Comparison of ENCODE assay signal across 24 cellular contexts in genomic region chr2:37223131-37223530, GRCh38. TPM values are rescaled to one million over a fixed set of nuclear protein-coding genes. Genes with fewer than 3 reads are reported as not detected.
DNase-seq lines count a peak whose midpoint lies in the region; ATAC-seq and TF ChIP-seq lines count a peak whose summit lies in the region.
"Had no signal": no experiment of that assay in that cellular context is flagged by ENCODE, and none has a peak within 500 bp of the region (broad histone marks: within the 10 kb centered on the region; RNA-seq: fewer than 3 reads in every experiment).

No MANE protein-coding gene starts in this region.

- peaks cover 51% of the 10 kb centered on the region for H3K4me1 Mint-ChIP-seq in activated CD8-positive, alpha-beta memory T cell treated with anti-CD3 and anti-CD28 coated beads, Interleukin-2, amount 10 ng/mL, durations not matched to agents 7 days and 5 days
- peaks cover 24 to 52% (median 42%) of the 10 kb centered on the region in 4 donors for H3K4me1 Mint-ChIP-seq in CD4-positive, CD25-positive, alpha-beta regulatory T cell
- peaks cover 47 to 51% of the 10 kb centered on the region in 2 experiments for H3K4me1 Mint-ChIP-seq in H9
- peaks cover 21% of the 10 kb centered on the region for H3K4me1 Mint-ChIP-seq in activated T-helper 17 cell treated with anti-CD3 and anti-CD28 coated beads, Interleukin-2, amount 50 U/mL, for 72 hours

- H3K27ac Mint-ChIP-seq in activated CD8-positive, alpha-beta memory T cell treated with anti-CD3 and anti-CD28 coated beads, Interleukin-2, amount 10 ng/mL, durations not matched to agents 7 days and 5 days = peak overlapping the region; percentile 10
- H3K27ac Mint-ChIP-seq in CD4-positive, CD25-positive, alpha-beta regulatory T cell = peak overlapping the region in 2 of 3 donors; percentile 12 to 34
- H3K27ac Mint-ChIP-seq in H9 = peak overlapping the region in 2 of 3 experiments; percentile 41 to 99; a peak in 4 of 7 replicates
- peak overlapping the region; percentile 12 for H3K27ac Mint-ChIP-seq in activated T-helper 17 cell treated with anti-CD3 and anti-CD28 coated beads, Interleukin-2, amount 50 U/mL, for 72 hours

- no peak overlapping the region for H3K18ac ChIP-seq in H9 (ENCODE audit: insufficient read length, low read depth, low read length)
- no peak overlapping the region for H3K18ac ChIP-seq in mesenchymal stem cell (ENCODE audit: low read depth in 1 of 2, low read length in 2 of 2)

- H4K91ac ChIP-seq in H9 (ENCODE audit: insufficient read length, low read depth, low read length) = no peak overlapping the region
- H4K91ac ChIP-seq in mesenchymal stem cell (ENCODE audit: low read length) = no peak overlapping the region

- H2AK5ac ChIP-seq in H9 (ENCODE audit: insufficient read length, low read length) = no peak overlapping the region
- H2AK5ac ChIP-seq in mesenchymal stem cell (ENCODE audit: low read length, severe bottlenecking) = no peak overlapping the region

- H4K8ac ChIP-seq in H9 (replicated peaks; ENCODE audit: insufficient read length, low read depth, low read length) (no peak overlapping the region), mesenchymal stem cell (ENCODE audit: low read length) (no peak overlapping the region)

- no peak overlapping the region for H3K14ac ChIP-seq in H9 (ENCODE audit: insufficient read depth, low read length)
- H3K14ac ChIP-seq in mesenchymal stem cell (ENCODE audit: low read length in 2 of 2) = no peak overlapping the region

- no peaks in the 10 kb centered on the region for H3K9me3 ChIP-seq in CD4-positive, CD25-positive, alpha-beta regulatory T cell (ENCODE audit: control insufficient read depth in 2 of 2, low read length in 2 of 2)
- H3K9me3 ChIP-seq in H9 (ENCODE audit: control insufficient read depth, low read depth, low read length) (no peaks in the 10 kb centered on the region), mesenchymal stem cell (ENCODE audit: control insufficient read depth, low read length) (no peaks in the 10 kb centered on the region)
- H3K9me3 ChIP-seq: BE2C had no signal

- H3K27me3 ChIP-seq in CD4-positive, CD25-positive, alpha-beta regulatory T cell (ENCODE audit: control insufficient read depth, insufficient read depth, low read length) = no peaks in the 10 kb centered on the region
- H3K27me3 ChIP-seq in H9 (ENCODE audit: insufficient read depth, low read length) (no peaks in the 10 kb centered on the region), mesenchymal stem cell (ENCODE audit: control insufficient read depth in 1 of 2, insufficient read depth in 1 of 2, low read length in 2 of 2) (no peaks in the 10 kb centered on the region)
- H3K27me3 ChIP-seq: BE2C had no signal

- no peaks in the 10 kb centered on the region for H4K20me1 ChIP-seq in H9 (ENCODE audit: control insufficient read depth, insufficient read depth, insufficient read length)

- H3K9ac ChIP-seq in H9 (ENCODE audit: extremely low read depth, insufficient read length, low read length) (no peak overlapping the region), mesenchymal stem cell (ENCODE audit: low read length) (no peak overlapping the region)
- H3K9ac ChIP-seq: KMS-11 had no signal

- no peak for TF ChIP-seq CTCF in H9 (conservative IDR thresholded peaks at IDR 0.05)

- H3K36me3 Mint-ChIP-seq in activated CD8-positive, alpha-beta memory T cell treated with anti-CD3 and anti-CD28 coated beads, Interleukin-2, amount 10 ng/mL, durations not matched to agents 7 days and 5 days = peaks cover 71% of the 10 kb centered on the region
- peaks cover 55% of the 10 kb centered on the region for H3K36me3 Mint-ChIP-seq in CD4-positive, CD25-positive, alpha-beta regulatory T cell
- H3K36me3 Mint-ChIP-seq in H9 (ENCODE audit: insufficient read depth in 1 of 3, low read depth in 3 of 3) = peaks cover 70 to 88% (median 86%) of the 10 kb centered on the region in 3 experiments
- peaks cover 96% of the 10 kb centered on the region for H3K36me3 Mint-ChIP-seq in activated T-helper 17 cell treated with anti-CD3 and anti-CD28 coated beads, Interleukin-2, amount 50 U/mL, for 72 hours (ENCODE audit: low read depth)

- no peaks in the 10 kb centered on the region for H3K23me2 ChIP-seq in H9 (ENCODE audit: insufficient read length, low read depth, low read length, poor library complexity, severe bottlenecking)

- H4K5ac ChIP-seq in H9 (ENCODE audit: insufficient read length, low read depth, low read length) = no peak overlapping the region

- H3K27me3 Mint-ChIP-seq in activated CD8-positive, alpha-beta memory T cell treated with anti-CD3 and anti-CD28 coated beads, Interleukin-2, amount 10 ng/mL, durations not matched to agents 7 days and 5 days = no peaks in the 10 kb centered on the region
- H3K27me3 Mint-ChIP-seq in CD4-positive, CD25-positive, alpha-beta regulatory T cell = no peaks in the 10 kb centered on the region
- H3K27me3 Mint-ChIP-seq in H9 (ENCODE audit: low read depth) = no peaks in the 10 kb centered on the region
- H3K27me3 Mint-ChIP-seq in activated T-helper 17 cell treated with anti-CD3 and anti-CD28 coated beads, Interleukin-2, amount 50 U/mL, for 72 hours = no peaks in the 10 kb centered on the region
- H3K27me3 Mint-ChIP-seq: CD4-positive, alpha-beta memory T cell had no signal

- H2BK20ac ChIP-seq in H9 (ENCODE audit: low read depth, low read length, poor library complexity, severe bottlenecking) = no peak overlapping the region

- DNase-seq in activated CD8-positive, alpha-beta memory T cell treated with anti-CD3 and anti-CD28 coated beads, Interleukin-2, amount 10 ng/mL, durations not matched to agents 7 days and 5 days = no peak
- no peak for DNase-seq in activated CD8-positive, alpha-beta memory T cell treated with anti-CD3 and anti-CD28 coated beads, Interleukin-2, amount 50 U/mL, for 4 hours
- DNase-seq in CD4-positive, CD25-positive, alpha-beta regulatory T cell = no peak
- DNase-seq in H9 (no peak), mesenchymal stem cell (no peak), left ventricle myocardium superior (no peak), epidermal melanocyte (ENCODE audit: insufficient read length, low spot score) (no peak)
- DNase-seq: BE2C; Calu3; CD4-positive, alpha-beta memory T cell; GF-D8; GOT3; NCI-H1417 treated with DMSO at 0.1 percent for 48 hours; NCI-H1930; NCI-H226; NCI-H524; NCI-H82; OCI-M1; SHP77 treated with DMSO at 0.1 percent for 48 hours had no signal

- ATAC-seq in activated CD8-positive, alpha-beta memory T cell treated with anti-CD3 and anti-CD28 coated beads, Interleukin-2, amount 10 ng/mL, durations not matched to agents 7 days and 5 days = no peak
- no peak for ATAC-seq in CD4-positive, CD25-positive, alpha-beta regulatory T cell (ENCODE audit: low read depth in 2 of 2)
- ATAC-seq in activated T-helper 17 cell treated with anti-CD3 and anti-CD28 coated beads, Interleukin-2, amount 50 U/mL, for 72 hours (replicated peaks) = no peak
- ATAC-seq in left ventricle myocardium superior = no peak

- H3K23ac ChIP-seq in H9 (ENCODE audit: insufficient read length, low read depth, low read length) = no peak overlapping the region
- no peak overlapping the region for H3K23ac ChIP-seq in mesenchymal stem cell (ENCODE audit: low read length in 2 of 2)

- H2AFZ ChIP-seq in H9 (ENCODE audit: low read length) = no peak overlapping the region
- H2AFZ ChIP-seq in mesenchymal stem cell (ENCODE audit: low read depth, low read length) = no peak overlapping the region

- H3K79me1 ChIP-seq in H9 (ENCODE audit: insufficient read depth, low read depth, low read length, poor library complexity, severe bottlenecking) = peaks cover 2% of the 10 kb centered on the region
- H3K79me1 ChIP-seq in mesenchymal stem cell (replicated peaks; ENCODE audit: low read length, poor library complexity, severe bottlenecking) = peaks cover 16% of the 10 kb centered on the region

- no peak overlapping the region for H3T11ph ChIP-seq in H9 (ENCODE audit: low read length)

- intact Hi-C loops in left ventricle myocardium superior (cut with micrococcal nuclease) = no loop called here

- H3K27ac ChIP-seq in CD4-positive, CD25-positive, alpha-beta regulatory T cell (ENCODE audit: insufficient read depth, low read length, poor library complexity, severe bottlenecking) = no peak overlapping the region
- H3K27ac ChIP-seq in H9 (ENCODE audit: insufficient read length, low read depth, low read length) (no peak overlapping the region), mesenchymal stem cell (ENCODE audit: low read length, poor library complexity, severe bottlenecking) (no peak overlapping the region)
- H3K27ac ChIP-seq: KMS-11 had no signal

- CTCF ChIA-PET in activated CD8-positive, alpha-beta memory T cell treated with anti-CD3 and anti-CD28 coated beads, Interleukin-2, amount 10 ng/mL, durations not matched to agents 7 days and 5 days (lab: Charles Lee) = no interaction called here

- H3K36me3 ChIP-seq in CD4-positive, CD25-positive, alpha-beta regulatory T cell (ENCODE audit: control insufficient read depth, insufficient read depth, low read length) = peaks cover 69% of the 10 kb centered on the region
- H3K36me3 ChIP-seq in mesenchymal stem cell (ENCODE audit: control insufficient read depth in 1 of 2, insufficient read depth in 2 of 2, low read depth in 1 of 2, low read length in 2 of 2) = peaks cover 10 to 77% of the 10 kb centered on the region in 2 experiments

- H3K4ac ChIP-seq in H9 (ENCODE audit: low read depth, low read length) = no peak overlapping the region
- no peak overlapping the region for H3K4ac ChIP-seq in mesenchymal stem cell (ENCODE audit: low read depth in 1 of 2, low read length in 2 of 2)

- no peak overlapping the region for H2BK12ac ChIP-seq in H9 (ENCODE audit: insufficient read length, low read depth, low read length)
- H2BK12ac ChIP-seq in mesenchymal stem cell (ENCODE audit: low read length in 2 of 2) = no peak overlapping the region

- H2BK15ac ChIP-seq in H9 (ENCODE audit: low read depth, low read length) (no peak overlapping the region), mesenchymal stem cell (ENCODE audit: low read depth, poor library complexity, severe bottlenecking) (no peak overlapping the region)

- H3K56ac ChIP-seq in H9 (ENCODE audit: insufficient read length, low read depth, low read length) = no peak overlapping the region

- H3K9me3 Mint-ChIP-seq in activated CD8-positive, alpha-beta memory T cell treated with anti-CD3 and anti-CD28 coated beads, Interleukin-2, amount 10 ng/mL, durations not matched to agents 7 days and 5 days (ENCODE audit: low read depth) = no peaks in the 10 kb centered on the region
- H3K9me3 Mint-ChIP-seq in CD4-positive, CD25-positive, alpha-beta regulatory T cell = no peaks in the 10 kb centered on the region
- H3K9me3 Mint-ChIP-seq in H9 = no peaks in the 10 kb centered on the region
- no peaks in the 10 kb centered on the region for H3K9me3 Mint-ChIP-seq in activated T-helper 17 cell treated with anti-CD3 and anti-CD28 coated beads, Interleukin-2, amount 50 U/mL, for 72 hours
- H3K9me3 Mint-ChIP-seq: CD4-positive, alpha-beta memory T cell had no signal

- peaks cover 18% of the 10 kb centered on the region; the same call in 1 of the 2 replicates for H3K79me2 ChIP-seq in H9 (ENCODE audit: insufficient read depth, low read length)

- no peak overlapping the region for H3K4me2 ChIP-seq in H9 (ENCODE audit: insufficient read depth, insufficient read length, low read length)
- no peak overlapping the region for H3K4me2 ChIP-seq in mesenchymal stem cell (ENCODE audit: low read length, poor library complexity, severe bottlenecking)
- H3K4me2 ChIP-seq: KMS-11 had no signal

- H2BK120ac ChIP-seq in H9 (ENCODE audit: low read depth, low read length, poor library complexity, severe bottlenecking) = no peak overlapping the region
- no peak overlapping the region for H2BK120ac ChIP-seq in mesenchymal stem cell (ENCODE audit: low read depth, low read length)

- no peak overlapping the region for H3K4me3 Mint-ChIP-seq in activated CD8-positive, alpha-beta memory T cell treated with anti-CD3 and anti-CD28 coated beads, Interleukin-2, amount 10 ng/mL, durations not matched to agents 7 days and 5 days
- no peak overlapping the region for H3K4me3 Mint-ChIP-seq in CD4-positive, CD25-positive, alpha-beta regulatory T cell
- H3K4me3 Mint-ChIP-seq in H9 = no peak overlapping the region
- H3K4me3 Mint-ChIP-seq in activated T-helper 17 cell treated with anti-CD3 and anti-CD28 coated beads, Interleukin-2, amount 50 U/mL, for 72 hours = no peak overlapping the region

- peaks cover 20% of the 10 kb centered on the region for H3K4me1 ChIP-seq in CD4-positive, CD25-positive, alpha-beta regulatory T cell (ENCODE audit: control insufficient read depth, insufficient read depth, low read length, poor library complexity, severe bottlenecking)
- peaks cover 2% of the 10 kb centered on the region; the same call in 1 of the 2 replicates for H3K4me1 ChIP-seq in H9 (ENCODE audit: insufficient read depth, low read length)
- H3K4me1 ChIP-seq in mesenchymal stem cell (ENCODE audit: control insufficient read depth, insufficient read depth, low read depth, low read length) = no peaks in the 10 kb centered on the region
- H3K4me1 ChIP-seq: BE2C had no signal

- H3K4me3 ChIP-seq in CD4-positive, CD25-positive, alpha-beta regulatory T cell (ENCODE audit: low read depth, low read length) = no peak overlapping the region
- H3K4me3 ChIP-seq in mesenchymal stem cell (ENCODE audit: insufficient read depth in 1 of 2, low read depth in 1 of 2, low read length in 2 of 2) = no peak overlapping the region

- no CpG with 5 or more reads among the region's 4 CpGs for WGBS in H9 (ENCODE audit: extremely low coverage, insufficient read length, low lambda C conversion rate)
- WGBS in mesenchymal stem cell = 97% methylated on average over 4 of the region's 4 CpGs

- no peak overlapping the region for H2BK5ac ChIP-seq in H9 (ENCODE audit: insufficient read length, low read length)
- H2BK5ac ChIP-seq in mesenchymal stem cell (ENCODE audit: low read depth, low read length, poor library complexity, severe bottlenecking) = no peak overlapping the region

RNA-seq across cellular contexts. Expression of gene CEBPZ, which starts 8.3 kb away (rescaled TPM):
- 10 to 100 TPM; 52.2 to 73.3 TPM for total RNA-seq in activated CD8-positive, alpha-beta memory T cell treated with anti-CD3 and anti-CD28 coated beads, Interleukin-2, amount 10 ng/mL, durations not matched to agents 7 days and 5 days
- 64.2 TPM for total RNA-seq in CD4-positive, CD25-positive, alpha-beta regulatory T cell
- 10 to 100 TPM; 25.1 to 39.1 (median 31.8) TPM for polyA plus RNA-seq in CD4-positive, CD25-positive, alpha-beta regulatory T cell
- total RNA-seq in H9 (2021) (252 and 281 TPM in 2 replicates), left ventricle myocardium superior (28.9 TPM)
- total RNA-seq in activated T-helper 17 cell treated with anti-CD3 and anti-CD28 coated beads, Interleukin-2, amount 50 U/mL, for 72 hours = 10 to 100 TPM; 55.6 to 68.3 TPM
- polyA plus RNA-seq in mesenchymal stem cell (2013, experiment 1 of 2) = 27.8 TPM
- polyA plus RNA-seq in mesenchymal stem cell (2013, experiment 2 of 2) = 28.1 TPM

RNA-seq across cellular contexts. Expression of gene NDUFAF7, which starts 8.3 kb away (rescaled TPM):
- 10 to 100 TPM; 18.1 to 24.8 TPM for total RNA-seq in activated CD8-positive, alpha-beta memory T cell treated with anti-CD3 and anti-CD28 coated beads, Interleukin-2, amount 10 ng/mL, durations not matched to agents 7 days and 5 days
- 26.5 TPM for total RNA-seq in CD4-positive, CD25-positive, alpha-beta regulatory T cell
- polyA plus RNA-seq in CD4-positive, CD25-positive, alpha-beta regulatory T cell = 1 to 10 TPM; 5.4 to 9.3 (median 6.8) TPM
- 103 and 108 TPM in 2 replicates for total RNA-seq in H9 (2021)
- total RNA-seq in activated T-helper 17 cell treated with anti-CD3 and anti-CD28 coated beads, Interleukin-2, amount 50 U/mL, for 72 hours = 10 to 100 TPM; 21.9 to 29.8 TPM
- polyA plus RNA-seq in mesenchymal stem cell (2013, experiment 1 of 2) = 9.6 TPM
- 9.9 TPM for polyA plus RNA-seq in mesenchymal stem cell (2013, experiment 2 of 2)
- total RNA-seq in left ventricle myocardium superior = 27.6 TPM

RNA-seq across cellular contexts. Expression of gene CEBPZOS, which starts 26.8 kb away (rescaled TPM):
- total RNA-seq in activated CD8-positive, alpha-beta memory T cell treated with anti-CD3 and anti-CD28 coated beads, Interleukin-2, amount 10 ng/mL, durations not matched to agents 7 days and 5 days = 10 to 100 TPM; 35.6 to 37.9 TPM
- 33.1 TPM for total RNA-seq in CD4-positive, CD25-positive, alpha-beta regulatory T cell
- polyA plus RNA-seq in CD4-positive, CD25-positive, alpha-beta regulatory T cell = 10 to 100 TPM; 24.8 to 37.7 (median 29.8) TPM
- total RNA-seq in H9 (2021) = 0.64 and 1.5 TPM in 2 replicates
- 10 to 100 TPM; 44.5 to 49.6 TPM for total RNA-seq in activated T-helper 17 cell treated with anti-CD3 and anti-CD28 coated beads, Interleukin-2, amount 50 U/mL, for 72 hours
- 41.3 TPM for polyA plus RNA-seq in mesenchymal stem cell (2013, experiment 1 of 2)
- 42.9 TPM for polyA plus RNA-seq in mesenchymal stem cell (2013, experiment 2 of 2)
- total RNA-seq in left ventricle myocardium superior = 60.4 TPM

RNA-seq across cellular contexts. Expression of gene SULT6B1, which starts 34.7 kb away (rescaled TPM):
- not detected for total RNA-seq in activated CD8-positive, alpha-beta memory T cell treated with anti-CD3 and anti-CD28 coated beads, Interleukin-2, amount 10 ng/mL, durations not matched to agents 7 days and 5 days
- not detected for total RNA-seq in CD4-positive, CD25-positive, alpha-beta regulatory T cell
- polyA plus RNA-seq in CD4-positive, CD25-positive, alpha-beta regulatory T cell = not detected
- total RNA-seq in H9 (2021) (not detected in 2 replicates), left ventricle myocardium superior (not detected)
- not detected for total RNA-seq in activated T-helper 17 cell treated with anti-CD3 and anti-CD28 coated beads, Interleukin-2, amount 50 U/mL, for 72 hours
- not detected for polyA plus RNA-seq in mesenchymal stem cell (2013, experiment 1 of 2)
- polyA plus RNA-seq in mesenchymal stem cell (2013, experiment 2 of 2) = not detected
- total RNA-seq: A172; Calu3; CD4-positive, alpha-beta memory T cell; M059J; RPMI7951 had no signal
- polyA plus RNA-seq: CD4-positive, alpha-beta memory T cell had no signal

Comparison
In these comparisons a context has a peak if more than half of its experiments do, and no peak if none do; other contexts are left out.
1. H3K27ac Mint-ChIP-seq: peak in every context shown above with its lines; median percentile 70 in H9; 23 in CD4-positive, CD25-positive, alpha-beta regulatory T cell; 12 in activated T-helper 17 cell treated with anti-CD3 and anti-CD28 coated beads, Interleukin-2, amount 50 U/mL, for 72 hours; 10 in activated CD8-positive, alpha-beta memory T cell treated with anti-CD3 and anti-CD28 coated beads, Interleukin-2, amount 10 ng/mL, durations not matched to agents 7 days and 5 days.
2. RNA of gene CEBPZOS, which starts 26.8 kb away (total RNA-seq): 60.4 TPM in left ventricle myocardium superior (single experiment), 44.5 to 49.6 TPM in activated T-helper 17 cell treated with anti-CD3 and anti-CD28 coated beads, Interleukin-2, amount 50 U/mL, for 72 hours, 35.6 to 37.9 TPM in activated CD8-positive, alpha-beta memory T cell treated with anti-CD3 and anti-CD28 coated beads, Interleukin-2, amount 10 ng/mL, durations not matched to agents 7 days and 5 days and 33.1 TPM in CD4-positive, CD25-positive, alpha-beta regulatory T cell (single experiment); 0.64 to 1.5 TPM in H9; every median in the first group is over 10 times any median in the second.